ENCODE assay signal across 16 cellular contexts in genomic region chr12:124742702-124743101, GRCh38.
A peak's percentile ranks its signal among the peaks of the same experiment; 100 is the strongest.
DNase-seq lines count a peak whose midpoint lies in the region; ATAC-seq and TF ChIP-seq lines count a peak whose summit lies in the region.
"Had no signal": no experiment of that assay in that cellular context is flagged by ENCODE, and none has a peak within 500 bp of the region (broad histone marks: within the 10 kb centered on the region; RNA-seq: fewer than 3 reads in every experiment).

No MANE protein-coding gene starts in this region.

- no peak overlapping the region for H3K23ac ChIP-seq in neuronal stem cell (ENCODE audit: low read depth, low read length, poor library complexity)

- no peak overlapping the region for H2BK5ac ChIP-seq in neuronal stem cell (ENCODE audit: low read length)

- H4K91ac ChIP-seq in neuronal stem cell (ENCODE audit: low read depth, low read length, poor library complexity), result no peak overlapping the region

- no peak for DNase-seq in right atrium auricular region (ENCODE audit: low spot score)
- DNase-seq in Right ventricle myocardium superior, result no peak
- no peak for DNase-seq in neuronal stem cell (ENCODE audit: low spot score)
- DNase-seq in DMS153 treated with DMSO at 0.1 percent for 48 hours (lab: John Stamatoyannopoulos, UW; ENCODE audit: unreplicated experiment), result no peak
- no peak for DNase-seq in effector memory CD4-positive, alpha-beta T cell
- DNase-seq: activated naive CD8-positive, alpha-beta T cell treated with anti-CD3 and anti-CD28 coated beads, Interleukin-2, amount 10 ng/mL, durations not matched to agents 7 days and 5 days; erythroblast; HCEC 1CT; lower lobe of right lung; natural killer cell; NCI-H774; trophoblast cell had no signal

- WGBS in esophagus, 2 donors, result 61 to 63% methylated on average over 13 of the region's 13 CpGs
- no CpG with 5 or more reads among the region's 13 CpGs for WGBS in neuronal stem cell (ENCODE audit: extremely low coverage in 2 of 2, insufficient read length in 2 of 2, insufficient replicate concordance in 1 of 2), 2 donors

- H2BK120ac ChIP-seq in neuronal stem cell (ENCODE audit: low read depth, low read length), result peak overlapping the region; percentile 14

- no peak overlapping the region for H4K8ac ChIP-seq in neuronal stem cell (ENCODE audit: low read depth, low read length)

- H3K79me1 ChIP-seq in neuronal stem cell (ENCODE audit: low read depth, low read length), result no peaks in the 10 kb centered on the region

- H3K27ac ChIP-seq in right atrium auricular region, result peak overlapping the region; percentile 1 to 19
- peak overlapping the region; percentile 12 to 77 for H3K27ac ChIP-seq in esophagus (ENCODE audit: low read depth in 2 of 2, low read length in 1 of 2)
- no peak overlapping the region for H3K27ac ChIP-seq in neuronal stem cell (replicated peaks; ENCODE audit: low read length)
- no peak overlapping the region for H3K27ac ChIP-seq in effector memory CD4-positive, alpha-beta T cell (ENCODE audit: insufficient read depth, low read length, poor library complexity, severe bottlenecking)
- H3K27ac ChIP-seq: lower lobe of right lung had no signal

- H3K36me3 ChIP-seq in right atrium auricular region (no peaks in the 10 kb centered on the region), esophagus (ENCODE audit: control insufficient read depth in 2 of 2, insufficient read depth in 2 of 2, low read length in 1 of 2) (no peaks in the 10 kb centered on the region), neuronal stem cell (replicated peaks in 1 of 2; ENCODE audit: control insufficient read depth in 2 of 2, insufficient read depth in 2 of 2, low read length in 2 of 2) (no peaks in the 10 kb centered on the region)
- H3K36me3 ChIP-seq in effector memory CD4-positive, alpha-beta T cell (ENCODE audit: control insufficient read depth, insufficient read depth, low read length), result no peaks in the 10 kb centered on the region
- H3K36me3 ChIP-seq: lower lobe of right lung had no signal

- peak overlapping the region; percentile 32 for H2BK15ac ChIP-seq in neuronal stem cell (ENCODE audit: low read length)

- H3K14ac ChIP-seq in neuronal stem cell (ENCODE audit: low read length), result no peak overlapping the region

- no peak for TF ChIP-seq CTCF in right atrium auricular region (IDR thresholded peaks at IDR 0.05)

- H3K9me3 ChIP-seq in right atrium auricular region, result no peaks in the 10 kb centered on the region
- H3K9me3 ChIP-seq in esophagus (ENCODE audit: control insufficient read depth in 2 of 2, insufficient read depth in 1 of 2, low read depth in 1 of 2, low read length in 1 of 2), result peaks cover 0 to 2% of the 10 kb centered on the region in 2 donors
- peaks cover 5 to 9% of the 10 kb centered on the region in 2 donors for H3K9me3 ChIP-seq in neuronal stem cell (replicated peaks in 1 of 2; ENCODE audit: control insufficient read depth in 2 of 2, insufficient read depth in 1 of 2, low read depth in 1 of 2, low read length in 2 of 2)
- no peaks in the 10 kb centered on the region for H3K9me3 ChIP-seq in effector memory CD4-positive, alpha-beta T cell (ENCODE audit: control insufficient read depth, low read length)
- H3K9me3 ChIP-seq: lower lobe of right lung had no signal

- peak overlapping the region; percentile 31 for H2AK5ac ChIP-seq in neuronal stem cell (ENCODE audit: low read depth, low read length)

- H3K4me3 ChIP-seq in right atrium auricular region (no peak overlapping the region), esophagus (ENCODE audit: low read depth in 1 of 2, low read length in 2 of 2) (no peak overlapping the region), neuronal stem cell (ENCODE audit: low read length in 2 of 2) (no peak overlapping the region)
- no peak overlapping the region for H3K4me3 ChIP-seq in effector memory CD4-positive, alpha-beta T cell (ENCODE audit: insufficient read depth, low read depth, low read length, poor library complexity, severe bottlenecking)
- H3K4me3 ChIP-seq: lower lobe of right lung had no signal

- no peak overlapping the region for H3K4me2 ChIP-seq in neuronal stem cell (ENCODE audit: insufficient read depth, low read length, poor library complexity, severe bottlenecking)

- no peaks in the 10 kb centered on the region for H3K27me3 ChIP-seq in right atrium auricular region
- no peaks in the 10 kb centered on the region for H3K27me3 ChIP-seq in esophagus (ENCODE audit: control insufficient read depth in 1 of 2, insufficient read depth in 2 of 2, low read length in 2 of 2)
- H3K27me3 ChIP-seq in neuronal stem cell (ENCODE audit: control insufficient read depth in 3 of 3, insufficient read depth in 3 of 3, low read depth in 1 of 3, low read length in 3 of 3), result peaks cover 0 to 11% (median 0%) of the 10 kb centered on the region in 3 experiments
- no peaks in the 10 kb centered on the region for H3K27me3 ChIP-seq in effector memory CD4-positive, alpha-beta T cell (replicated peaks; ENCODE audit: control insufficient read depth, insufficient read depth, low read length, poor library complexity, severe bottlenecking)

- peaks cover 6 to 28% of the 10 kb centered on the region in 2 donors for H3K4me1 ChIP-seq in right atrium auricular region
- peaks cover 3 to 10% of the 10 kb centered on the region in 2 donors for H3K4me1 ChIP-seq in esophagus (ENCODE audit: control insufficient read depth in 2 of 2, insufficient read depth in 2 of 2, low read length in 1 of 2)
- H3K4me1 ChIP-seq in neuronal stem cell (ENCODE audit: control insufficient read depth in 2 of 2, insufficient read depth in 1 of 2, low read depth in 1 of 2, low read length in 2 of 2), result peaks cover 11 to 21% of the 10 kb centered on the region in 2 donors
- no peaks in the 10 kb centered on the region for H3K4me1 ChIP-seq in effector memory CD4-positive, alpha-beta T cell (ENCODE audit: control insufficient read depth, insufficient read depth, low read length, poor library complexity, severe bottlenecking)

- peak overlapping the region; percentile 46 for H3K18ac ChIP-seq in neuronal stem cell (ENCODE audit: low read length)

- no peak overlapping the region for H3K4ac ChIP-seq in neuronal stem cell (ENCODE audit: low read length)

- H3K9ac ChIP-seq in neuronal stem cell (ENCODE audit: low read depth, low read length, poor library complexity), result no peak overlapping the region

- no peak overlapping the region for H2BK12ac ChIP-seq in neuronal stem cell (ENCODE audit: low read length)

- ATAC-seq in Right ventricle myocardium superior (ENCODE audit: poor library complexity) (no peak), HG03457 (IDR thresholded peaks at IDR 0.05; ENCODE audit: unreplicated experiment) (no peak), GM18511 (IDR thresholded peaks at IDR 0.05; ENCODE audit: unreplicated experiment) (no peak)
- ATAC-seq: natural killer cell; stimulated activated effector memory CD8-positive, alpha-beta T cell treated with anti-CD3 and anti-CD28 coated beads, Interleukin-12 subunit alpha, Interleukin-12 subunit beta, amount 100 ng/mL, for 72 hours had no signal

- no peak overlapping the region for H2AFZ ChIP-seq in neuronal stem cell (ENCODE audit: low read length)

- intact Hi-C loops in Right ventricle myocardium superior (cut with DNase I), result no loop called here

Comparison
In these comparisons a context has a peak if more than half of its experiments do, and no peak if none do; other contexts are left out.
1. H3K27ac ChIP-seq: peak in right atrium auricular region (2 of 2) and esophagus (2 of 2); none in neuronal stem cell (single experiment) and effector memory CD4-positive, alpha-beta T cell (single experiment).